24 cellular contexts compared by ENCODE assay signal in the genomic region with DNA sequence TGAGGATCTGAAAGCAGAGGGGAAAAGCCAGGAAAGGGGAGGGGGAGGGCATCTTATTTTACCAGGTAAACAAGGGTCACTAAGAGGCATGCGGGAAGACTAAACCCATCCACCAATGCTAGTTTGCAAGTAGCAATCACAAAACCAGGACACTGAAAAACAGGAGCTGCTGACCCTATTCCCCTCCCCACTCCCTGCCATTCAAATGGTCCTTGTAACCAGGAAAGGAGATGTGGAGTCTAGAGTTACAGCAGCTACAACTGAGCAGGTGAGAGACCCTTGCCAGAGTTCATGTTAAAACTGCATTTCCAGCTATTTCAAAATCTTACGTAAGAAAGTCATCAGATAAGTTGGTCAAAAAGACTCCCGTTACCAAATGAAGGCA.
"Had no signal": no experiment of that assay in that cellular context is flagged by ENCODE, and none has a peak within 500 bp of the region (broad histone marks: within the 10 kb centered on the region; RNA-seq: fewer than 3 reads in every experiment).

No MANE protein-coding gene starts in this region.

- ATAC-seq: gastrocnemius medialis; heart right ventricle; left ventricle myocardium superior; naive thymus-derived CD4-positive, alpha-beta T cell; pancreas; stimulated activated effector memory CD8-positive, alpha-beta T cell treated with anti-CD3 and anti-CD28 coated beads, Interleukin-12 subunit alpha, Interleukin-12 subunit beta, amount 100 ng/mL, for 72 hours; stimulated activated naive CD8-positive, alpha-beta T cell treated with anti-CD3 and anti-CD28 coated beads, Interleukin-15, Interleukin-2, amounts not matched to agents 100 U/mL and 50 U/mL, for 24 hours had no signal

- H3K4me1 Mint-ChIP-seq: immature natural killer cell; stimulated activated effector memory CD8-positive, alpha-beta T cell treated with anti-CD3 and anti-CD28 coated beads, Interleukin-12 subunit alpha, Interleukin-12 subunit beta, amount 100 ng/mL, for 72 hours had no signal

- H3K27ac ChIP-seq: epithelial cell of prostate, esophagus muscularis mucosa, gastrocnemius medialis, heart right ventricle, pancreas, prostate gland, suprapubic skin, thyroid gland had no signal

- H3K27me3 ChIP-seq: pancreas, thyroid gland had no signal

- H3K4me1 ChIP-seq: esophagus muscularis mucosa, gastrocnemius medialis, heart right ventricle, pancreas, prostate gland, suprapubic skin had no signal

- H3K36me3 Mint-ChIP-seq: immature natural killer cell; stimulated activated effector memory CD8-positive, alpha-beta T cell treated with anti-CD3 and anti-CD28 coated beads, Interleukin-12 subunit alpha, Interleukin-12 subunit beta, amount 100 ng/mL, for 72 hours; type B pancreatic cell had no signal

- H3K9me3 Mint-ChIP-seq: immature natural killer cell; neural crest cell; stimulated activated effector memory CD8-positive, alpha-beta T cell treated with anti-CD3 and anti-CD28 coated beads, Interleukin-12 subunit alpha, Interleukin-12 subunit beta, amount 100 ng/mL, for 72 hours; type B pancreatic cell had no signal

- H3K4me3 Mint-ChIP-seq: immature natural killer cell; naive thymus-derived CD4-positive, alpha-beta T cell; neural crest cell; stimulated activated effector memory CD8-positive, alpha-beta T cell treated with anti-CD3 and anti-CD28 coated beads, Interleukin-12 subunit alpha, Interleukin-12 subunit beta, amount 100 ng/mL, for 72 hours; type B pancreatic cell had no signal

- FAIRE-seq: kidney, pancreas, urothelium cell line had no signal

- H3K27ac Mint-ChIP-seq: immature natural killer cell; naive thymus-derived CD4-positive, alpha-beta T cell; stimulated activated effector memory CD8-positive, alpha-beta T cell treated with anti-CD3 and anti-CD28 coated beads, Interleukin-12 subunit alpha, Interleukin-12 subunit beta, amount 100 ng/mL, for 72 hours; type B pancreatic cell had no signal

- H3K9me3 ChIP-seq: esophagus muscularis mucosa, gastrocnemius medialis, heart right ventricle, pancreas, prostate gland, suprapubic skin, thyroid gland had no signal

- DNase-seq: effector memory CD4-positive, alpha-beta T cell; gastrocnemius medialis; heart right ventricle; hypothalamus; immature natural killer cell; kidney; left cardiac atrium; left ventricle myocardium superior; naive thymus-derived CD4-positive, alpha-beta T cell; occipital lobe; pancreas; stimulated activated CD4-positive, alpha-beta T cell treated with anti-CD3 and anti-CD28 coated beads, Interleukin-4, amount 100 ng/mL, for 1 hour; stimulated activated CD8-positive, alpha-beta memory T cell treated with anti-CD3 and anti-CD28 coated beads, Interleukin-4, amount 100 ng/mL, for 48 hours; stimulated activated naive CD8-positive, alpha-beta T cell treated with anti-CD3 and anti-CD28 coated beads, Interleukin-15, Interleukin-2, amounts not matched to agents 100 U/mL and 50 U/mL, for 24 hours had no signal

- H3K36me3 ChIP-seq: esophagus muscularis mucosa, gastrocnemius medialis, heart right ventricle, pancreas, prostate gland, suprapubic skin, thyroid gland had no signal

- H3K4me3 ChIP-seq: esophagus muscularis mucosa, gastrocnemius medialis, heart right ventricle, lung, pancreas, prostate gland, suprapubic skin, thyroid gland had no signal
